6 cellular contexts compared by ENCODE assay signal in genomic region chr19:1214299-1214861, GRCh38. TPM values are rescaled to one million over a fixed set of nuclear protein-coding genes. Genes with fewer than 3 reads are reported as not detected.
DNase-seq lines count a peak whose midpoint lies in the region; ATAC-seq and TF ChIP-seq lines count a peak whose summit lies in the region.

No MANE protein-coding gene starts in this region.

- no peaks in the 10 kb centered on the region for H3K9me3 ChIP-seq in SJSA1 (replicated peaks)
- H3K9me3 ChIP-seq in skeletal muscle satellite cell (replicated peaks; ENCODE audit: low read length) = no peaks in the 10 kb centered on the region

- H3K4me2 ChIP-seq in skeletal muscle satellite cell (ENCODE audit: low read length) = peak overlapping the region; percentile 71

- peaks cover 17% of the 10 kb centered on the region for H3K4me1 Mint-ChIP-seq in endothelial cell (ENCODE audit: unreplicated experiment)

- peaks cover 65% of the 10 kb centered on the region for H3K36me3 ChIP-seq in SJSA1
- H3K36me3 ChIP-seq in skeletal muscle satellite cell (ENCODE audit: insufficient read depth, low read length) = peaks cover 21% of the 10 kb centered on the region

- peaks cover 7% of the 10 kb centered on the region for H3K27me3 Mint-ChIP-seq in endothelial cell (ENCODE audit: unreplicated experiment)

- ATAC-seq in GM18867 (IDR thresholded peaks at IDR 0.05; ENCODE audit: unreplicated experiment) = no peak

- H3K4me1 ChIP-seq in SJSA1 (replicated peaks) (peaks cover 35% of the 10 kb centered on the region), skeletal muscle satellite cell (ENCODE audit: control insufficient read depth, insufficient read depth, low read length) (peaks cover 60% of the 10 kb centered on the region)

- no peaks in the 10 kb centered on the region for H3K27me3 ChIP-seq in SJSA1 (replicated peaks)
- H3K27me3 ChIP-seq in skeletal muscle satellite cell (ENCODE audit: control insufficient read depth, insufficient read depth, low read length) = no peaks in the 10 kb centered on the region

- H3K9ac ChIP-seq in skeletal muscle satellite cell (ENCODE audit: low read depth, low read length) = peak overlapping the region; percentile 85

- TF ChIP-seq CTCF in endothelial cell (IDR thresholded peaks at IDR 0.05; ENCODE audit: unreplicated experiment) = no peak

- H3K27ac ChIP-seq in SJSA1 = peak overlapping the region; percentile 68

- H3K9me3 Mint-ChIP-seq in endothelial cell (ENCODE audit: unreplicated experiment) = no peaks in the 10 kb centered on the region

- H3K27ac Mint-ChIP-seq in endothelial cell (ENCODE audit: unreplicated experiment) = peak overlapping the region; percentile 97

- H3K4me3 Mint-ChIP-seq in endothelial cell (ENCODE audit: unreplicated experiment) = peak overlapping the region; percentile 37

- DNase-seq in SJSA1 (ENCODE audit: low read depth in 1 of 2, low spot score in 2 of 2) (no peak), endothelial cell (ENCODE audit: low spot score) (no peak), putamen (ENCODE audit: low spot score) (no peak), mesenteric fat pad (ENCODE audit: low spot score) (no peak)

- H3K36me3 Mint-ChIP-seq in endothelial cell (ENCODE audit: low read depth, unreplicated experiment) = peaks cover 8% of the 10 kb centered on the region

- H3K4me3 ChIP-seq in SJSA1 (no peak overlapping the region), skeletal muscle satellite cell (ENCODE audit: low read length) (peak overlapping the region; percentile 34)

RNA-seq across cellular contexts. Expression of gene STK11, which starts 8.8 kb away (rescaled TPM):
- 61.6 and 70.1 TPM in 2 replicates for total RNA-seq in SJSA1 (2014; rRNA removed; shearing (Covaris generic))
- total RNA-seq in endothelial cell (ENCODE audit: unreplicated experiment) = 63.9 TPM
- 50.7 and 61.9 TPM in 2 replicates for total RNA-seq in skeletal muscle satellite cell (2012; rRNA removed)
- total RNA-seq in mesenteric fat pad = 60.8 TPM

RNA-seq across cellular contexts. Expression of gene CBARP, which starts 23.4 kb away (rescaled TPM):
- 0.50 and 1.6 TPM in 2 replicates for total RNA-seq in SJSA1 (2014; rRNA removed; shearing (Covaris generic))
- total RNA-seq in endothelial cell (ENCODE audit: unreplicated experiment) = 10.4 TPM
- 3.3 and 4.8 TPM in 2 replicates for total RNA-seq in skeletal muscle satellite cell (2012; rRNA removed)
- 6.2 TPM for total RNA-seq in mesenteric fat pad

RNA-seq across cellular contexts. Expression of gene ATP5F1D, which starts 27.2 kb away (rescaled TPM):
- total RNA-seq in SJSA1 (2014; rRNA removed; shearing (Covaris generic)) = 42.4 and 68.8 TPM in 2 replicates
- total RNA-seq in endothelial cell (ENCODE audit: unreplicated experiment) (175 TPM), mesenteric fat pad (189 TPM)
- 33.9 and 42.1 TPM in 2 replicates for total RNA-seq in skeletal muscle satellite cell (2012; rRNA removed)

RNA-seq across cellular contexts. Expression of gene MIDN, which starts 34.0 kb away (rescaled TPM):
- total RNA-seq in SJSA1 (2014; rRNA removed; shearing (Covaris generic)) = 3.7 and 7.2 TPM in 2 replicates
- total RNA-seq in endothelial cell (ENCODE audit: unreplicated experiment) (204 TPM), mesenteric fat pad (156 TPM)
- 21.3 and 31.0 TPM in 2 replicates for total RNA-seq in skeletal muscle satellite cell (2012; rRNA removed)

RNA-seq across cellular contexts. Expression of gene SBNO2, which starts 40.3 kb away (rescaled TPM):
- 24.8 and 26.2 TPM in 2 replicates for total RNA-seq in SJSA1 (2014; rRNA removed; shearing (Covaris generic))
- total RNA-seq in endothelial cell (ENCODE audit: unreplicated experiment) (46.4 TPM), mesenteric fat pad (139 TPM)
- total RNA-seq in skeletal muscle satellite cell (2012; rRNA removed) = 43.3 and 44.1 TPM in 2 replicates
